ENCODE assay signal across 17 cellular contexts in genomic region chr14:53273671-53274072, GRCh38.
DNase-seq lines count a peak whose midpoint lies in the region; ATAC-seq, FAIRE-seq and TF ChIP-seq lines count a peak whose summit lies in the region.
"Had no signal": no experiment of that assay in that cellular context is flagged by ENCODE, and none has a peak within 500 bp of the region (broad histone marks: within the 10 kb centered on the region; RNA-seq: fewer than 3 reads in every experiment).

No MANE protein-coding gene starts in this region.

- CTCF ChIA-PET in A549 (lab: Yijun Ruan, JAX) = interaction anchor here (1.5 kb wide), 1 partner anchor 22 kb away, joined by 4 read pairs; no protein-coding TSS in a partner anchor

- H3K4me1 ChIP-seq in A549 = peaks cover 3% of the 10 kb centered on the region; the same call in 2 of the 3 replicates
- no peaks in the 10 kb centered on the region for H3K4me1 ChIP-seq in GM23248 (ENCODE audit: insufficient read depth)
- H3K4me1 ChIP-seq: psoas muscle had no signal

- POLR2A ChIA-PET in A549 (lab: Yijun Ruan, JAX) = no interaction called here

- no peak for TF ChIP-seq EP300 in A549 (IDR thresholded peaks at IDR 0.05)

- H3K27ac Mint-ChIP-seq in mesothelial cell of epicardium = no peak overlapping the region
- H3K27ac Mint-ChIP-seq: activated CD4-positive, alpha-beta T cell treated with anti-CD3 and anti-CD28 coated beads for 36 hours; nephron; T-helper 1 cell treated with Interleukin-12 subunit alpha and Interleukin-12 subunit beta and Interleukin-4 antibody, amounts not matched to agents 30 μg/mL and 1 μg/mL, for 36 hours had no signal

- H2AFZ ChIP-seq in GM23248 = no peak overlapping the region

- TF ChIP-seq CTCF in A549 (IDR thresholded peaks at IDR 0.05) = no peak
- no peak for TF ChIP-seq CTCF in mesothelial cell of epicardium (IDR thresholded peaks at IDR 0.05; ENCODE audit: unreplicated experiment)

- H3K9me2 ChIP-seq in GM23248 (ENCODE audit: insufficient read depth) = no peaks in the 10 kb centered on the region

- H3K36me3 Mint-ChIP-seq in mesothelial cell of epicardium = no peaks in the 10 kb centered on the region

- no peaks in the 10 kb centered on the region for H4K20me1 ChIP-seq in GM23248 (ENCODE audit: insufficient read depth)

- in situ Hi-C loops in GM23248 (cut with MboI) = no loop called here

- peaks cover 3% of the 10 kb centered on the region for H3K9me3 Mint-ChIP-seq in mesothelial cell of epicardium

- DNase-seq in A549 (ENCODE audit: low read depth in 1 of 2, low spot score in 1 of 2) (peak in 1 of 2 experiments; percentile 42), GM23248 (peak; percentile 36), amniotic epithelial cell (ENCODE audit: low read depth) (peak; percentile 38), left ventricle myocardium superior (peak; percentile 43), mesothelial cell of epicardium (ENCODE audit: low spot score in 2 of 2, unreplicated experiment in 2 of 2) (no peak), hippocampal formation (lab: John Stamatoyannopoulos, UW) (no peak)
- DNase-seq: activated CD4-positive, alpha-beta T cell treated with anti-CD3 and anti-CD28 coated beads for 36 hours; activated CD8-positive, alpha-beta memory T cell treated with anti-CD3 and anti-CD28 coated beads, Interleukin-2, amount 50 U/mL, for 4 hours; aorta; Calu3; NCI-H2081; psoas muscle had no signal

- 0 out of 2 replicates have a peak, but pooled peaks cover 3% of the 10 kb centered on the region for H3K27me3 ChIP-seq in GM23248 (replicated peaks; ENCODE audit: insufficient read depth)

- ATAC-seq in A549 (peak in 1 of 2 experiments; percentile 61; a peak in 3 of 6 replicates), left ventricle myocardium superior (peak; percentile 70), HG03097 (IDR thresholded peaks at IDR 0.05; ENCODE audit: low FRiP score, unreplicated experiment) (no peak), HG03521 (IDR thresholded peaks at IDR 0.05; ENCODE audit: unreplicated experiment) (no peak)
- ATAC-seq: activated CD4-positive, alpha-beta T cell treated with anti-CD3 and anti-CD28 coated beads for 36 hours had no signal

- no peak overlapping the region for H3K4me3 Mint-ChIP-seq in mesothelial cell of epicardium
- H3K4me3 Mint-ChIP-seq: activated CD4-positive, alpha-beta T cell treated with anti-CD3 and anti-CD28 coated beads for 36 hours; nephron; T-helper 1 cell treated with Interleukin-12 subunit alpha and Interleukin-12 subunit beta and Interleukin-4 antibody, amounts not matched to agents 30 μg/mL and 1 μg/mL, for 36 hours had no signal

- H3K27ac ChIP-seq in A549 (peak overlapping the region in 1 of 2 experiments; percentile 8; a peak in 1 of 6 replicates), GM23248 (no peak overlapping the region)
- H3K27ac ChIP-seq: psoas muscle had no signal

- intact Hi-C loops in left ventricle myocardium superior (cut with micrococcal nuclease) = no loop called here

- H3K4me3 ChIP-seq in A549 (no peak overlapping the region), GM23248 (no peak overlapping the region)
- H3K4me3 ChIP-seq: lung, psoas muscle had no signal

- no peak overlapping the region for H3K9ac ChIP-seq in GM23248

- H3F3A ChIP-seq in GM23248 (ENCODE audit: insufficient read depth) = no peaks in the 10 kb centered on the region

- H3K4me1 Mint-ChIP-seq in mesothelial cell of epicardium = no peaks in the 10 kb centered on the region
- H3K4me1 Mint-ChIP-seq: nephron had no signal

- H3K79me2 ChIP-seq in GM23248 (ENCODE audit: insufficient read depth) = no peaks in the 10 kb centered on the region

- H3K27me3 Mint-ChIP-seq in mesothelial cell of epicardium (ENCODE audit: low read depth) = no peaks in the 10 kb centered on the region
- H3K27me3 Mint-ChIP-seq: activated CD4-positive, alpha-beta T cell treated with anti-CD3 and anti-CD28 coated beads for 36 hours had no signal

- FAIRE-seq in A549 (lab: Jason Lieb, UNC) = no peak

- H3K9me3 ChIP-seq in A549 (no peaks in the 10 kb centered on the region), GM23248 (ENCODE audit: low read depth) (no peaks in the 10 kb centered on the region)
- H3K9me3 ChIP-seq: psoas muscle had no signal

- WGBS in A549 (ENCODE audit: missing lambda C conversion rate) = 76% methylated on average over 6 of the region's 6 CpGs
- 68 to 74% methylated on average over 6 of the region's 6 CpGs for WGBS in GM23248 (ENCODE audit: low coverage in 1 of 2, low lambda C conversion rate in 2 of 2, missing lambda C conversion rate in 2 of 2), 2 experiments

- H3K36me3 ChIP-seq in GM23248 (ENCODE audit: low read depth) = no peaks in the 10 kb centered on the region

- TF ChIP-seq RAD21 in A549 (conservative IDR thresholded peaks at IDR 0.05 in 1 of 2, IDR thresholded peaks at IDR 0.05 in 1 of 2) = no peak

- TF ChIP-seq POLR2A in A549 (IDR thresholded peaks at IDR 0.05; ENCODE audit: low read length) = no peak

- H3K4me2 ChIP-seq in A549 (no peak overlapping the region), GM23248 (ENCODE audit: unreplicated experiment) (no peak overlapping the region)

TF ChIP-seq in A549, 52 proteins besides CTCF, POLR2A, EP300 and RAD21:
- TF ChIP-seq FOSL2 (IDR thresholded peaks at IDR 0.05) (no peak), FOSL2 (CRISPR knock-in tag; IDR thresholded peaks at IDR 0.05) (no peak), GATA3 (IDR thresholded peaks at IDR 0.05; ENCODE audit: borderline replicate concordance) (no peak), ZNF302 (CRISPR knock-in tag; IDR thresholded peaks at IDR 0.05) (no peak), PBX3 (IDR thresholded peaks at IDR 0.05) (no peak), HOXA7 (CRISPR knock-in tag; IDR thresholded peaks at IDR 0.05) (no peak), BCL3 (IDR thresholded peaks at IDR 0.05) (no peak), MAFK (IDR thresholded peaks at IDR 0.05; ENCODE audit: partially characterized antibody) (peak; percentile 50)

Comparison
In these comparisons a context has a peak if more than half of its experiments do, and no peak if none do; other contexts are left out.
1. DNase-seq: peak in GM23248 (single experiment), amniotic epithelial cell (single experiment) and left ventricle myocardium superior (single experiment); none in mesothelial cell of epicardium (0 of 2) and hippocampal formation (0 of 2).